Comparison of ENCODE assay signal across 31 cellular contexts in the genomic region with DNA sequence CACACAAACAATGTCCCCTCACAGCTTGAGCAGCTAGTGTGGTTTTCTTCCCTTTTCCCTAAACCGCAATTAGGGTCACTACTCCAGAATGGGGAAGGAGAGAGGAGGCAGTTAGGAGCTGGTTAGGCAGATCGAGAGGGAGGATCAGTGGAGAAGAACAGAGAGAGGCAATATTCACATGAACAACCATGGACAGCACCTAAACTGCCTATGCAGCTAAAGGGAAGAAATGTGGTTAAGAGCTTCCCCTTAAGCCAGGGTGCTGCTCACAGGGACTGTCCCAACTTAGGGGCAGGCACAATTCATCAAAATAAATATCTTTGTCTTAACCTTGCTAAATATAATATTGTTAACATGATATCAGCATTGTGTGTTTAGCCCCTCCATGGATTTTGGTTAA.
"Had no signal": no experiment of that assay in that cellular context is flagged by ENCODE, and none has a peak within 500 bp of the region (broad histone marks: within the 10 kb centered on the region; RNA-seq: fewer than 3 reads in every experiment).

No MANE protein-coding gene starts in this region.

- H3K27me3 Mint-ChIP-seq: activated B cell treated with CpG ODN at 0.5 μM for 24 hours; activated CD4-positive, alpha-beta memory T cell treated with anti-CD3 and anti-CD28 coated beads for 36 hours; activated naive CD8-positive, alpha-beta T cell treated with anti-CD3 and anti-CD28 coated beads for 36 hours; activated T-helper 17 cell treated with anti-CD3 and anti-CD28 coated beads, Interleukin-2, amount 50 U/mL, for 72 hours had no signal

- H3K4me3 ChIP-seq: K562 had no signal

- H3K36me3 Mint-ChIP-seq: activated CD4-positive, alpha-beta memory T cell treated with anti-CD3 and anti-CD28 coated beads for 36 hours; activated naive CD8-positive, alpha-beta T cell treated with anti-CD3 and anti-CD28 coated beads for 36 hours had no signal

- H3K4me3 Mint-ChIP-seq: activated B cell treated with CpG ODN at 0.5 μM for 24 hours; activated CD4-positive, alpha-beta memory T cell treated with anti-CD3 and anti-CD28 coated beads for 36 hours; activated naive CD8-positive, alpha-beta T cell treated with anti-CD3 and anti-CD28 coated beads for 36 hours; activated T-cell treated with anti-CD3 and anti-CD28 coated beads, Interleukin-2, amount 50 U/mL, for 72 hours; activated T-helper 17 cell treated with anti-CD3 and anti-CD28 coated beads, Interleukin-2, amount 50 U/mL, for 72 hours; T-helper 1 cell treated with Interleukin-12 subunit alpha and Interleukin-12 subunit beta and Interleukin-4 antibody, amounts not matched to agents 30 μg/mL and 1 μg/mL, for 36 hours; T-helper 2 cell treated with Interferon-gamma antibody and Interleukin-4, amounts not matched to agents 5 μg/mL and 100 μg/mL, for 36 hours had no signal

- H3K36me3 ChIP-seq: brain microvascular endothelial cell had no signal

- H3K27me3 ChIP-seq: brain microvascular endothelial cell had no signal

- H3K27ac ChIP-seq: brain microvascular endothelial cell had no signal

- H3K4me1 Mint-ChIP-seq: activated B cell treated with CpG ODN at 0.5 μM for 24 hours; activated naive CD8-positive, alpha-beta T cell treated with anti-CD3 and anti-CD28 coated beads for 36 hours; activated T-helper 17 cell treated with anti-CD3 and anti-CD28 coated beads, Interleukin-2, amount 50 U/mL, for 72 hours had no signal

- ATAC-seq: activated T-cell treated with anti-CD3 and anti-CD28 coated beads, Interleukin-2, amount 50 U/mL, for 72 hours; activated T-helper 17 cell treated with anti-CD3 and anti-CD28 coated beads, Interleukin-2, amount 50 U/mL, for 72 hours; K562; Panc1 had no signal

- H3K27ac Mint-ChIP-seq: activated B cell treated with CpG ODN at 0.5 μM for 24 hours; activated CD4-positive, alpha-beta memory T cell treated with anti-CD3 and anti-CD28 coated beads for 36 hours; activated naive CD8-positive, alpha-beta T cell treated with anti-CD3 and anti-CD28 coated beads for 36 hours; activated T-cell treated with anti-CD3 and anti-CD28 coated beads, Interleukin-2, amount 50 U/mL, for 72 hours; activated T-helper 17 cell treated with anti-CD3 and anti-CD28 coated beads, Interleukin-2, amount 50 U/mL, for 72 hours; T-helper 1 cell treated with Interleukin-12 subunit alpha and Interleukin-12 subunit beta and Interleukin-4 antibody, amounts not matched to agents 30 μg/mL and 1 μg/mL, for 36 hours; T-helper 2 cell treated with Interferon-gamma antibody and Interleukin-4, amounts not matched to agents 5 μg/mL and 100 μg/mL, for 36 hours had no signal

- DNase-seq: activated B cell treated with CpG ODN at 0.5 μM for 24 hours; activated CD4-positive, alpha-beta memory T cell treated with anti-CD3 and anti-CD28 coated beads for 36 hours; activated CD4-positive, alpha-beta T cell treated with anti-CD3 and anti-CD28 coated beads for 4 hours; activated CD4-positive, alpha-beta T cell treated with anti-CD3 and anti-CD28 coated beads, Interleukin-2, amount 50 U/mL, for 1 hour; activated CD4-positive, CD25-positive, alpha-beta regulatory T cell treated with anti-CD3 and anti-CD28 coated beads, Interleukin-2, amount 50 U/mL, for 72 hours; activated CD8-positive, alpha-beta memory T cell treated with anti-CD3 and anti-CD28 coated beads, Interleukin-2, amount 50 U/mL, for 4 hours; activated effector memory CD4-positive, alpha-beta T cell treated with anti-CD3 and anti-CD28 coated beads, Interleukin-2, amount 50 U/mL, for 16 hours; activated naive CD4-positive, alpha-beta T cell; activated naive CD4-positive, alpha-beta T cell treated with anti-CD3 and anti-CD28 coated beads, Interleukin-2, amount 50 U/mL, for 16 hours; activated naive CD8-positive, alpha-beta T cell treated with anti-CD3 and anti-CD28 coated beads for 36 hours; activated T-cell treated with anti-CD3 and anti-CD28 coated beads, Interleukin-2, amount 50 U/mL, for 72 hours; amniotic stem cell; aorta; brain microvascular endothelial cell; central memory CD4-positive, alpha-beta T cell; NCI-H1048; NCI-H1105 treated with DMSO at 0.1 percent for 48 hours; NCI-H1436; NCI-H1694; NCI-H1930; NCI-H2081 treated with DMSO at 0.1 percent for 48 hours; NCI-H226; NCI-H446 treated with DMSO at 0.1 percent for 48 hours; NCI-H69; NK-92 treated with Interleukin-12 subunit alpha and Interleukin-12 subunit beta, amount 100 ng/mL, for 24 hours; SHP77 had no signal
